ENCODE assay signal across 17 cellular contexts in genomic region chr7:5779108-5779507, GRCh38. TPM values are rescaled to one million over a fixed set of nuclear protein-coding genes. Genes with fewer than 3 reads are reported as not detected.
DNase-seq lines count a peak whose midpoint lies in the region; ATAC-seq, FAIRE-seq and TF ChIP-seq lines count a peak whose summit lies in the region.
"Had no signal": no experiment of that assay in that cellular context is flagged by ENCODE, and none has a peak within 500 bp of the region (broad histone marks: within the 10 kb centered on the region; RNA-seq: fewer than 3 reads in every experiment).

No MANE protein-coding gene starts in this region.

- H2BK120ac ChIP-seq in IMR-90 (ENCODE audit: low read depth, low read length): no peak overlapping the region

- WGBS in IMR-90 (ENCODE audit: extremely low coverage in 2 of 2, insufficient read length in 1 of 2), 2 experiments: 100% methylated on average over 1 of the region's 4 CpGs; no CpG with 5 or more reads in 1 of the 2 experiments
- 88% methylated on average over 4 of the region's 4 CpGs for WGBS in GM12878 (ENCODE audit: insufficient coverage, insufficient replicate concordance, low lambda C conversion rate, missing lambda C conversion rate)

- H3K27ac Mint-ChIP-seq in T-helper 1 cell treated with Interleukin-12 subunit alpha and Interleukin-12 subunit beta and Interleukin-4 antibody, amounts not matched to agents 30 μg/mL and 1 μg/mL, for 36 hours: no peak overlapping the region
- no peak overlapping the region for H3K27ac Mint-ChIP-seq in nephron progenitor cell
- H3K27ac Mint-ChIP-seq in activated CD4-positive, alpha-beta memory T cell treated with anti-CD3 and anti-CD28 coated beads, Interleukin-2, amount 10 ng/mL, durations not matched to agents 7 days and 5 days: no peak overlapping the region

- in situ Hi-C loops in IMR-90 (cut with MboI; ENCODE audit: low sequenced_read_pairs) (no loop called here), GM12878 (cut with MboI) (no loop called here)

- no peak overlapping the region for H2BK5ac ChIP-seq in IMR-90 (ENCODE audit: low read depth, low read length, poor library complexity, severe bottlenecking)

- no peak overlapping the region for H2AK9ac ChIP-seq in IMR-90 (replicated peaks; ENCODE audit: low read depth, low read length, poor library complexity)

- peaks cover 58% of the 10 kb centered on the region for H4K20me1 ChIP-seq in IMR-90 (ENCODE audit: insufficient read depth, low read length)
- peaks cover 3% of the 10 kb centered on the region; the same call in 1 of the 2 replicates for H4K20me1 ChIP-seq in GM12878 (ENCODE audit: control insufficient read depth, insufficient read depth)

- H3K36me3 Mint-ChIP-seq in T-helper 1 cell treated with Interleukin-12 subunit alpha and Interleukin-12 subunit beta and Interleukin-4 antibody, amounts not matched to agents 30 μg/mL and 1 μg/mL, for 36 hours (ENCODE audit: low read depth): peaks cover 10% of the 10 kb centered on the region
- peaks cover 32% of the 10 kb centered on the region for H3K36me3 Mint-ChIP-seq in nephron progenitor cell (ENCODE audit: low read depth)
- peaks cover 26% of the 10 kb centered on the region for H3K36me3 Mint-ChIP-seq in activated CD4-positive, alpha-beta memory T cell treated with anti-CD3 and anti-CD28 coated beads, Interleukin-2, amount 10 ng/mL, durations not matched to agents 7 days and 5 days (ENCODE audit: low read depth)

- no peak for DNase-seq in T-helper 1 cell
- DNase-seq in IMR-90: no peak
- DNase-seq in GM12878 (ENCODE audit: low read depth, low spot score): no peak
- DNase-seq in nephron progenitor cell: no peak
- DNase-seq in NOMO-1 (lab: John Stamatoyannopoulos, UW; ENCODE audit: unreplicated experiment in 2 of 2): no peak
- no peak for DNase-seq in activated CD4-positive, alpha-beta memory T cell treated with anti-CD3 and anti-CD28 coated beads, Interleukin-2, amount 10 ng/mL, durations not matched to agents 7 days and 5 days
- DNase-seq: activated CD4-positive, alpha-beta T cell treated with anti-CD3 and anti-CD28 coated beads, Interleukin-2, amount 50 U/mL, for 48 hours; DMS153; erythroblast; heart right ventricle; left colon; NCI-H1105; NCI-H226; SW 1271 had no signal

- intact Hi-C loops in IMR-90 (cut with micrococcal nuclease) (no loop called here), GM12878 (cut with micrococcal nuclease; ENCODE audit: unreplicated experiment) (no loop called here)

- TF ChIP-seq CTCF in IMR-90 (conservative IDR thresholded peaks at IDR 0.05; ENCODE audit: low read depth, low read length) (no peak), GM12878 (IDR thresholded peaks at IDR 0.05 in 2 of 3, conservative IDR thresholded peaks at IDR 0.05 in 1 of 3; ENCODE audit: control insufficient read depth in 2 of 3, extremely low read depth in 1 of 3, insufficient read depth in 1 of 3, low read depth in 3 of 3, low read length in 3 of 3) (no peak), nephron progenitor cell (IDR thresholded peaks at IDR 0.05) (no peak)

- no peaks in the 10 kb centered on the region for H3K27me3 ChIP-seq in IMR-90 (ENCODE audit: control insufficient read depth, insufficient read depth, low read length)
- H3K27me3 ChIP-seq in GM12878 (replicated peaks in 1 of 2; ENCODE audit: control insufficient read depth in 2 of 2, insufficient read depth in 2 of 2, low read length in 1 of 2): no peaks in the 10 kb centered on the region
- H3K27me3 ChIP-seq: heart right ventricle had no signal

- no peak overlapping the region for H2AK5ac ChIP-seq in IMR-90 (ENCODE audit: low read depth, low read length)

- no peak overlapping the region for H3K14ac ChIP-seq in IMR-90 (replicated peaks; ENCODE audit: low read depth, low read length)

- H2BK15ac ChIP-seq in IMR-90 (ENCODE audit: low read depth, low read length): no peak overlapping the region

- H3K4me1 ChIP-seq in IMR-90 (ENCODE audit: control insufficient read depth, insufficient read depth, low read length): peaks cover 8% of the 10 kb centered on the region
- peaks cover 6% of the 10 kb centered on the region; the same call in 1 of the 2 replicates for H3K4me1 ChIP-seq in GM12878 (ENCODE audit: control insufficient read depth, insufficient read depth, low read length)

- H3K4me3 ChIP-seq in IMR-90 (ENCODE audit: insufficient read depth, low read depth, low read length) (no peak overlapping the region), GM12878 (no peak overlapping the region)
- H3K4me3 ChIP-seq: A549 had no signal

- SMC1A ChIA-PET in GM12878 (lab: Charles Lee; ENCODE audit: uncharacterized antibody, unreplicated experiment): interaction anchor here (1.2 kb wide), 1 partner anchor 23 kb away, joined by 3 read pairs; no protein-coding TSS in a partner anchor

- peak overlapping the region; percentile 33 for H3K4me3 Mint-ChIP-seq in T-helper 1 cell treated with Interleukin-12 subunit alpha and Interleukin-12 subunit beta and Interleukin-4 antibody, amounts not matched to agents 30 μg/mL and 1 μg/mL, for 36 hours
- peak overlapping the region; percentile 69 for H3K4me3 Mint-ChIP-seq in nephron progenitor cell
- H3K4me3 Mint-ChIP-seq in activated CD4-positive, alpha-beta memory T cell treated with anti-CD3 and anti-CD28 coated beads, Interleukin-2, amount 10 ng/mL, durations not matched to agents 7 days and 5 days: no peak overlapping the region

- H2AFZ ChIP-seq in IMR-90 (replicated peaks; ENCODE audit: low read length, poor library complexity): no peak overlapping the region
- no peak overlapping the region for H2AFZ ChIP-seq in GM12878 (ENCODE audit: control insufficient read depth, low read depth, low read length)

- RAD21 ChIA-PET in GM12878 (lab: Charles Lee; ENCODE audit: unreplicated experiment): interaction anchor here (0.5 to 1.2 kb wide), 3 partner anchors 44 to 438 kb away, joined by 3 read pairs; no protein-coding TSS in a partner anchor

- H3K36me3 ChIP-seq in IMR-90 (ENCODE audit: control insufficient read depth, insufficient read depth, low read length) (peaks cover 10% of the 10 kb centered on the region), GM12878 (ENCODE audit: control insufficient read depth in 2 of 2, insufficient read depth in 2 of 2, low read length in 1 of 2) (peaks cover 0 to 5% of the 10 kb centered on the region in 2 experiments; a peak in 1 of 4 replicates)

- dilution Hi-C loops in IMR-90 (cut with HindIII; ENCODE audit: low sequenced_read_pairs, unreplicated experiment): no loop called here

- no peak for TF ChIP-seq RAD21 in IMR-90 (IDR thresholded peaks at IDR 0.05; ENCODE audit: low read length)
- no peak for TF ChIP-seq RAD21 in GM12878 (IDR thresholded peaks at IDR 0.05; ENCODE audit: insufficient read depth, low read depth, low read length)

- no peaks in the 10 kb centered on the region for H3K9me3 Mint-ChIP-seq in T-helper 1 cell treated with Interleukin-12 subunit alpha and Interleukin-12 subunit beta and Interleukin-4 antibody, amounts not matched to agents 30 μg/mL and 1 μg/mL, for 36 hours
- H3K9me3 Mint-ChIP-seq in nephron progenitor cell: peaks cover 6% of the 10 kb centered on the region
- no peaks in the 10 kb centered on the region for H3K9me3 Mint-ChIP-seq in activated CD4-positive, alpha-beta memory T cell treated with anti-CD3 and anti-CD28 coated beads, Interleukin-2, amount 10 ng/mL, durations not matched to agents 7 days and 5 days

- peaks cover 41% of the 10 kb centered on the region for H3K4me1 Mint-ChIP-seq in T-helper 1 cell treated with Interleukin-12 subunit alpha and Interleukin-12 subunit beta and Interleukin-4 antibody, amounts not matched to agents 30 μg/mL and 1 μg/mL, for 36 hours (ENCODE audit: low read depth)
- peaks cover 24% of the 10 kb centered on the region for H3K4me1 Mint-ChIP-seq in nephron progenitor cell
- peaks cover 52% of the 10 kb centered on the region for H3K4me1 Mint-ChIP-seq in activated CD4-positive, alpha-beta memory T cell treated with anti-CD3 and anti-CD28 coated beads, Interleukin-2, amount 10 ng/mL, durations not matched to agents 7 days and 5 days

- no peak overlapping the region for H3K4ac ChIP-seq in IMR-90 (ENCODE audit: low read depth, low read length)

- peaks cover 16 to 54% of the 10 kb centered on the region in 2 experiments for H3K79me1 ChIP-seq in IMR-90 (ENCODE audit: low read depth in 1 of 2, low read length in 2 of 2)

- no peak for FAIRE-seq in GM12878 (lab: Jason Lieb, UNC)
- FAIRE-seq: A549 had no signal

- CTCF ChIA-PET in IMR-90 (lab: Yijun Ruan, JAX) (no interaction called here), GM12878 (lab: Yijun Ruan, JAX) (no interaction called here)
- CTCF ChIA-PET in activated CD4-positive, alpha-beta memory T cell treated with anti-CD3 and anti-CD28 coated beads, Interleukin-2, amount 10 ng/mL, durations not matched to agents 7 days and 5 days (lab: Charles Lee): no interaction called here

- H3K27ac ChIP-seq in IMR-90 (ENCODE audit: insufficient read depth, low read length) (no peak overlapping the region), GM12878 (ENCODE audit: control insufficient read depth, insufficient read depth) (no peak overlapping the region)
- H3K27ac ChIP-seq: A549, heart right ventricle had no signal

- H3K9ac ChIP-seq in IMR-90 (ENCODE audit: low read depth, low read length) (peak overlapping the region; percentile 6; the same call in 1 of the 2 replicates), GM12878 (ENCODE audit: control insufficient read depth, insufficient read depth, low read length) (no peak overlapping the region)

- H3K56ac ChIP-seq in IMR-90 (ENCODE audit: extremely low read depth, insufficient read depth, low read length): no peak overlapping the region

- H3K23ac ChIP-seq in IMR-90 (ENCODE audit: low read depth, low read length): 0 out of 2 replicates have a peak overlapping the region, but pooled peaks have one; percentile 17

- no peak overlapping the region for H3K18ac ChIP-seq in IMR-90 (ENCODE audit: low read depth, low read length)

- no peak overlapping the region for H2BK20ac ChIP-seq in IMR-90 (ENCODE audit: low read depth, low read length)

- H3K9me3 ChIP-seq in IMR-90 (ENCODE audit: control insufficient read depth, insufficient read depth, low read length): no peaks in the 10 kb centered on the region
- H3K9me3 ChIP-seq in GM12878 (replicated peaks; ENCODE audit: control insufficient read depth, insufficient read depth, low read length): no peaks in the 10 kb centered on the region
- H3K9me3 ChIP-seq: A549, heart right ventricle had no signal

- ATAC-seq in IMR-90 (ENCODE audit: low read depth) (no peak), GM12878 (no peak), GM21619 (IDR thresholded peaks at IDR 0.05; ENCODE audit: unreplicated experiment) (no peak)
- ATAC-seq: A549, heart right ventricle, left colon had no signal

- TF ChIP-seq POLR2A in IMR-90 (IDR thresholded peaks at IDR 0.05; ENCODE audit: low read depth, low read length) (no peak), GM12878 (IDR thresholded peaks at IDR 0.05; ENCODE audit: low read depth, low read length) (no peak)

- peaks cover 17% of the 10 kb centered on the region for H3K9me1 ChIP-seq in IMR-90 (ENCODE audit: insufficient read depth, low read length)

- H4K5ac ChIP-seq in IMR-90 (ENCODE audit: low read depth, low read length): no peak overlapping the region

- no peak overlapping the region for H4K8ac ChIP-seq in IMR-90 (ENCODE audit: low read depth in 2 of 2, low read length in 2 of 2)

- TF ChIP-seq EP300 in GM12878 (IDR thresholded peaks at IDR 0.05; ENCODE audit: borderline replicate concordance in 1 of 2, control insufficient read depth in 1 of 2, low read depth in 2 of 2, low read length in 2 of 2): no peak

- no peak overlapping the region for H3K4me2 ChIP-seq in IMR-90 (ENCODE audit: low read depth, low read length)
- peak overlapping the region; percentile 44; the same call in 1 of the 2 replicates for H3K4me2 ChIP-seq in GM12878 (ENCODE audit: control insufficient read depth, insufficient read depth)

- POLR2A ChIA-PET in IMR-90 (lab: Charles Lee; ENCODE audit: unreplicated experiment) (no interaction called here), GM12878 (lab: Charles Lee) (interaction anchor here (0.6 kb wide), 2 partner anchors 221 to 281 kb away, joined by 5 read pairs; no protein-coding TSS in a partner anchor)
- POLR2A ChIA-PET in activated CD4-positive, alpha-beta memory T cell treated with anti-CD3 and anti-CD28 coated beads, Interleukin-2, amount 10 ng/mL, durations not matched to agents 7 days and 5 days (lab: Charles Lee): interaction anchor here (0.9 kb wide), 1 partner anchor 44 kb away, joined by 4 read pairs; no protein-coding TSS in a partner anchor

- H3K27me3 Mint-ChIP-seq in T-helper 1 cell treated with Interleukin-12 subunit alpha and Interleukin-12 subunit beta and Interleukin-4 antibody, amounts not matched to agents 30 μg/mL and 1 μg/mL, for 36 hours (ENCODE audit: low read depth): no peaks in the 10 kb centered on the region
- no peaks in the 10 kb centered on the region for H3K27me3 Mint-ChIP-seq in nephron progenitor cell (ENCODE audit: low read depth, poor library complexity)
- H3K27me3 Mint-ChIP-seq in activated CD4-positive, alpha-beta memory T cell treated with anti-CD3 and anti-CD28 coated beads, Interleukin-2, amount 10 ng/mL, durations not matched to agents 7 days and 5 days: no peaks in the 10 kb centered on the region

- BruUV-seq in IMR-90 (replicated peaks; lab: Mats Ljungman, UMichigan) (TSS peak; percentile 11), GM12878 (replicated peaks; lab: Mats Ljungman, UMichigan) (TSS peak; percentile 54)

- H4K91ac ChIP-seq in IMR-90 (ENCODE audit: insufficient read depth, low read depth, low read length): no peak overlapping the region

- peaks cover 62% of the 10 kb centered on the region for H3K79me2 ChIP-seq in GM12878 (ENCODE audit: control insufficient read depth, insufficient read depth, low read length)

RNA-seq across cellular contexts. Expression of gene RNF216, which starts 2.4 kb away (rescaled TPM):
- 26.9 and 30.1 TPM in 2 replicates for total RNA-seq in IMR-90 (2012; rRNA removed)
- 23.0 and 24.8 TPM in 2 replicates for polyA plus RNA-seq in IMR-90 (2012; rRNA removed)
- 17.8 and 19.6 TPM in 2 replicates for polyA plus RNA-seq in IMR-90 (2012; cell fraction: cytosol; rRNA removed)
- 33.4 and 36.7 TPM in 2 replicates for polyA plus RNA-seq in IMR-90 (2012; cell fraction: nucleus; rRNA removed; ENCODE audit: low replicate concordance)
- total RNA-seq in GM12878 (2013; cell fraction: nucleolus; rRNA removed): 144 and 148 TPM in 2 replicates
- 20.1 and 21.3 TPM in 2 replicates for total RNA-seq in GM12878 (2014; rRNA removed)
- 19.6 and 20.3 TPM in 2 replicates for total RNA-seq in GM12878 (2014; rRNA removed; fragmentation: Illumina TruSeq; extraction: Trizol)
- total RNA-seq in GM12878 (2021): 26.0 and 29.5 TPM in 2 replicates
- 9.6 TPM for polyA plus RNA-seq in GM12878 (2011; ENCODE audit: low read depth)
- polyA plus RNA-seq in GM12878 (2011; rRNA removed): 24.6 and 25.0 TPM in 2 replicates
- 19.0 and 22.6 TPM in 2 replicates for polyA plus RNA-seq in GM12878 (2011; cell fraction: cytosol; rRNA removed)
- 48.7 and 54.4 TPM in 2 replicates for polyA plus RNA-seq in GM12878 (2011; cell fraction: nucleus; rRNA removed)
- polyA plus RNA-seq in GM12878 (2012): 17.0 and 18.8 TPM in 2 replicates
- polyA plus RNA-seq in GM12878 (2014; fragmentation: Illumina TruSeq; extraction: Trizol): 20.3 and 24.9 TPM in 2 replicates
- polyA plus RNA-seq in GM12878 (2014; fragmentation: Nextera tagmentation; extraction: Ambion mirVana): 1 to 10 TPM; 3.6 to 6.3 TPM
- polyA plus RNA-seq in GM12878 (2014; rRNA removed): 25.2 and 26.1 TPM in 2 replicates
- polyA plus RNA-seq in GM12878 (2016; fragmentation: Nextera tagmentation; extraction: Ambion mirVana): 10 to 100 TPM; 30.0 to 31.1 TPM
- 36.9 and 45.2 TPM in 2 replicates for polyA minus RNA-seq in GM12878 (2011; rRNA and poly(A)+ RNA removed)
- 15.3 and 16.0 TPM in 2 replicates for polyA minus RNA-seq in GM12878 (2011; cell fraction: cytosol; rRNA and poly(A)+ RNA removed)
- polyA minus RNA-seq in GM12878 (2011; cell fraction: nucleus; rRNA and poly(A)+ RNA removed): 36.9 and 46.5 TPM in 2 replicates
- total RNA-seq in activated CD4-positive, alpha-beta memory T cell treated with anti-CD3 and anti-CD28 coated beads, Interleukin-2, amount 10 ng/mL, durations not matched to agents 7 days and 5 days: 10 to 100 TPM; 24.8 to 25.2 TPM
